In genomic region chr12:7588703-7589329, GRCh38 we compare ENCODE assay signal across 8 cellular contexts.
DNase-seq lines count a peak whose midpoint lies in the region; ATAC-seq, FAIRE-seq and TF ChIP-seq lines count a peak whose summit lies in the region.

No MANE protein-coding gene starts in this region.

- peak; percentile 73 for FAIRE-seq in GM18507 (lab: Jason Lieb, UNC)
- FAIRE-seq in small intestine (lab: Jason Lieb, UNC) = no peak

- no peaks in the 10 kb centered on the region for H3K36me3 Mint-ChIP-seq in activated T-helper 1 cell treated with anti-CD3 and anti-CD28 coated beads, Interleukin-12 subunit alpha, Interleukin-12 subunit beta, Interleukin-2, Interleukin-4 antibody, amounts not matched to agents 30 ng/mL and 10 ng/mL and 1 ng/mL, durations not matched to agents 14 hours and 24 hours and 36 hours (ENCODE audit: low read depth)

- peak; percentile 74 for TF ChIP-seq CTCF in AG10803 (conservative IDR thresholded peaks at IDR 0.05; ENCODE audit: low read length)

- no peaks in the 10 kb centered on the region for H3K4me1 Mint-ChIP-seq in activated T-helper 1 cell treated with anti-CD3 and anti-CD28 coated beads, Interleukin-12 subunit alpha, Interleukin-12 subunit beta, Interleukin-2, Interleukin-4 antibody, amounts not matched to agents 30 ng/mL and 10 ng/mL and 1 ng/mL, durations not matched to agents 14 hours and 24 hours and 36 hours (ENCODE audit: low read depth)

- no peak overlapping the region for H3K4me3 ChIP-seq in AG10803 (ENCODE audit: low read length)
- H3K4me3 ChIP-seq in NT2/D1 (ENCODE audit: insufficient read length, low read depth) = no peak overlapping the region
- H3K4me3 ChIP-seq in small intestine (ENCODE audit: low read depth in 1 of 2, low read length in 2 of 2) = no peak overlapping the region

- no peak overlapping the region for H3K4me3 Mint-ChIP-seq in activated T-helper 1 cell treated with anti-CD3 and anti-CD28 coated beads, Interleukin-12 subunit alpha, Interleukin-12 subunit beta, Interleukin-2, Interleukin-4 antibody, amounts not matched to agents 30 ng/mL and 10 ng/mL and 1 ng/mL, durations not matched to agents 14 hours and 24 hours and 36 hours

- no peaks in the 10 kb centered on the region for H3K27me3 ChIP-seq in NT2/D1 (ENCODE audit: insufficient read depth, insufficient read length)
- H3K27me3 ChIP-seq in small intestine (ENCODE audit: control insufficient read depth in 2 of 2, insufficient read depth in 2 of 2, low read length in 2 of 2) = peaks cover 0 to 2% of the 10 kb centered on the region in 2 donors

- no peak overlapping the region for H3K27ac Mint-ChIP-seq in activated T-helper 1 cell treated with anti-CD3 and anti-CD28 coated beads, Interleukin-12 subunit alpha, Interleukin-12 subunit beta, Interleukin-2, Interleukin-4 antibody, amounts not matched to agents 30 ng/mL and 10 ng/mL and 1 ng/mL, durations not matched to agents 14 hours and 24 hours and 36 hours

- H3K9ac ChIP-seq in NT2/D1 (ENCODE audit: insufficient read length, low read depth) = no peak overlapping the region

- H3K27ac ChIP-seq in small intestine (ENCODE audit: low read depth in 1 of 2, low read length in 1 of 2) = no peak overlapping the region

- intact Hi-C loops in activated T-helper 1 cell treated with anti-CD3 and anti-CD28 coated beads, Interleukin-12 subunit alpha, Interleukin-12 subunit beta, Interleukin-2, Interleukin-4 antibody, amounts not matched to agents 30 ng/mL and 10 ng/mL and 1 ng/mL, durations not matched to agents 14 hours and 24 hours and 36 hours (cut with micrococcal nuclease) = loop anchor here (1.0 to 5.0 kb wide), 2 partner anchors 49 to 367 kb away; no protein-coding TSS in a partner anchor
- intact Hi-C loops in head of caudate nucleus (cut with DNase I) = no loop called here

- H3K9me3 ChIP-seq in NT2/D1 (ENCODE audit: insufficient read depth, low read length) (peaks cover 31% of the 10 kb centered on the region), small intestine (ENCODE audit: control insufficient read depth, low read depth) (no peaks in the 10 kb centered on the region)

- no peaks in the 10 kb centered on the region for H3K9me3 Mint-ChIP-seq in activated T-helper 1 cell treated with anti-CD3 and anti-CD28 coated beads, Interleukin-12 subunit alpha, Interleukin-12 subunit beta, Interleukin-2, Interleukin-4 antibody, amounts not matched to agents 30 ng/mL and 10 ng/mL and 1 ng/mL, durations not matched to agents 14 hours and 24 hours and 36 hours

- ATAC-seq in GM19023 (IDR thresholded peaks at IDR 0.05; ENCODE audit: unreplicated experiment) = no peak

- H3K36me3 ChIP-seq in NT2/D1 (ENCODE audit: insufficient read depth, insufficient read length, low read length) = no peaks in the 10 kb centered on the region
- no peaks in the 10 kb centered on the region for H3K36me3 ChIP-seq in small intestine (ENCODE audit: control insufficient read depth in 2 of 2, insufficient read depth in 2 of 2, low read length in 2 of 2)

- DNase-seq in AG10803 (ENCODE audit: low read depth) = peak; percentile 65
- peak; percentile 9 for DNase-seq in GM18507 (ENCODE audit: extremely low spot score, insufficient read length, low read depth)
- peak; percentile 68 for DNase-seq in NT2/D1 (ENCODE audit: low read depth, low spot score)
- DNase-seq in activated T-helper 1 cell treated with anti-CD3 and anti-CD28 coated beads, Interleukin-12 subunit alpha, Interleukin-12 subunit beta, Interleukin-2, Interleukin-4 antibody, amounts not matched to agents 30 ng/mL and 10 ng/mL and 1 ng/mL, durations not matched to agents 14 hours and 24 hours and 36 hours (ENCODE audit: low spot score) = peak; percentile 13
- peak in 29 of 42 donors; percentile 1 to 73 (median 36) for DNase-seq in head of caudate nucleus
- DNase-seq in small intestine = peak; percentile 41
- DNase-seq in NCI-H1436 treated with DMSO at 0.1 percent for 48 hours (lab: John Stamatoyannopoulos, UW) = no peak

- peaks cover 10% of the 10 kb centered on the region for H3K27me3 Mint-ChIP-seq in activated T-helper 1 cell treated with anti-CD3 and anti-CD28 coated beads, Interleukin-12 subunit alpha, Interleukin-12 subunit beta, Interleukin-2, Interleukin-4 antibody, amounts not matched to agents 30 ng/mL and 10 ng/mL and 1 ng/mL, durations not matched to agents 14 hours and 24 hours and 36 hours (ENCODE audit: insufficient read depth)

- no peaks in the 10 kb centered on the region for H3K4me1 ChIP-seq in NT2/D1 (ENCODE audit: insufficient read depth, insufficient read length)
- no peaks in the 10 kb centered on the region for H3K4me1 ChIP-seq in small intestine (ENCODE audit: control insufficient read depth in 2 of 2, insufficient read depth in 1 of 2, low read depth in 1 of 2, low read length in 1 of 2)

- WGBS in small intestine, 3 donors = 50 to 63% (median 55%) methylated on average over 4 of the region's 4 CpGs
